In the genomic region with DNA sequence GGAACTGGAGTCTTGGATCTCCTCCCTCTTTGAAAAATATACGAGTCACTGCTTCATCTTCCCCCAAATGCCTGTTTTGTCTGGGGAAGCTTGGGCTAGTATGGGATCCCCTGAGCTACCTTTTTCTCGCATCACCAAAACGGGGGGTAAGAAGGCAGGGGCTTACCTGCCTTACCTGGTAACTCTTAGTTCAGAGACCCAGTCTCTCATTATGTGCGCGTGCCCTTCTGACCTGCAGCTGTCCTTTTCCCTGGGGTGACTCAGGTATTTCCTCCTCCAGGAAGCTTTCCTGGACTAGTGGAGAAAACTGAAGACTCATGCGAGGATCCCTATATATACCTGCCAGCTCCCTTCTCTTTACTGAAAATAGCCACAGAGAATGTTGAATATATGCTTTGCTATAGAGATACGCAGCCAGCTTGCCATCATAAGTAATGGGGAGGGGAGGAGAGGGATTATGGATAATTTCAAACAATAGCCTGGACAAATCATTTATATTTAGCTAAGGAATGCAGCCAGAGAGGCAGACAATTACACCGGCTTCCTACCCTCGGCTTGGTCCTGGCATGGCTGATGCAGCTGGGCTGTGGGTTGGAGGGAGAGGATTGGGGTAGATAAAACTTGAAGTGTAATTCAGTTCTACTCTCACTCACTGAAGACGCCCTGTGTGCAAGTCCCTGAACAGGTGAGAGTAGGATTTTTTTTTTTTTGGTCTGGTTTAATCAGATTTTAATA, we compare ENCODE assay signal across 8 cellular contexts. TPM values are rescaled to one million over a fixed set of nuclear protein-coding genes. Genes with fewer than 3 reads are reported as not detected.
A peak's percentile ranks its signal among the peaks of the same experiment; 100 is the strongest.
DNase-seq lines count a peak whose midpoint lies in the region; ATAC-seq and TF ChIP-seq lines count a peak whose summit lies in the region.

No MANE protein-coding gene starts in this region.

- ATAC-seq in heart right ventricle = no peak
- no peak for ATAC-seq in Right ventricle myocardium inferior
- no peak for ATAC-seq in aorta (ENCODE audit: low FRiP score)
- ATAC-seq in HG03571 (IDR thresholded peaks at IDR 0.05; ENCODE audit: unreplicated experiment) = no peak

- H3K9ac ChIP-seq in mucosa of rectum (ENCODE audit: low read depth in 1 of 2, low read length in 2 of 2) = peak overlapping the region in 1 of 2 donors; percentile 71

- H3K4me3 ChIP-seq in heart right ventricle (peak overlapping the region; percentile 74 to 98 (median 92)), cardiac fibroblast (replicated peaks in 1 of 2; ENCODE audit: low read depth in 2 of 2, low read length in 2 of 2) (peak overlapping the region; percentile 81 to 84), mucosa of rectum (ENCODE audit: low read length in 2 of 2) (peak overlapping the region; percentile 69 to 77), aorta (ENCODE audit: low read length in 2 of 2) (peak overlapping the region; percentile 74 to 98)

- peaks cover 3 to 79% (median 56%) of the 10 kb centered on the region in 9 donors for H3K4me1 ChIP-seq in heart right ventricle
- peaks cover 4 to 12% of the 10 kb centered on the region in 2 donors for H3K4me1 ChIP-seq in mucosa of rectum (ENCODE audit: control insufficient read depth in 2 of 2, insufficient read depth in 2 of 2, low read length in 2 of 2)
- peaks cover 0 to 3% of the 10 kb centered on the region in 2 donors for H3K4me1 ChIP-seq in aorta (ENCODE audit: control insufficient read depth in 1 of 2, insufficient read depth in 2 of 2, low read length in 2 of 2)

- TF ChIP-seq CTCF in heart right ventricle (IDR thresholded peaks at IDR 0.05) (no peak), cardiac fibroblast (IDR thresholded peaks at IDR 0.05; ENCODE audit: low read depth, low read length) (no peak)

- H3K9me3 ChIP-seq in heart right ventricle = no peaks in the 10 kb centered on the region
- H3K9me3 ChIP-seq in mucosa of rectum (ENCODE audit: control insufficient read depth in 2 of 2, low read length in 2 of 2) = no peaks in the 10 kb centered on the region
- no peaks in the 10 kb centered on the region for H3K9me3 ChIP-seq in aorta (ENCODE audit: control insufficient read depth, low read length)

- peaks cover 0 to 42% (median 0%) of the 10 kb centered on the region in 7 donors for H3K27me3 ChIP-seq in heart right ventricle
- no peaks in the 10 kb centered on the region for H3K27me3 ChIP-seq in mucosa of rectum (ENCODE audit: control insufficient read depth in 2 of 2, insufficient read depth in 2 of 2, low read length in 2 of 2)
- no peaks in the 10 kb centered on the region for H3K27me3 ChIP-seq in aorta (ENCODE audit: control insufficient read depth in 1 of 2, insufficient read depth in 2 of 2, low read length in 1 of 2)

- WGBS in heart right ventricle, 2 donors = 27 to 31% methylated on average over 10 of the region's 10 CpGs
- WGBS in aorta, 2 donors = 34 to 39% methylated on average over 10 of the region's 10 CpGs

- DNase-seq in heart right ventricle (no peak), Right ventricle myocardium inferior (ENCODE audit: missing footprints) (no peak), cardiac fibroblast (ENCODE audit: low read depth in 2 of 2) (no peak), aorta (no peak), D341Med (ENCODE audit: low spot score) (no peak), iPS-NIHi11 (ENCODE audit: low spot score) (no peak)

- peak overlapping the region in 9 of 10 donors; percentile 92 to 98 (median 96) for H3K27ac ChIP-seq in heart right ventricle
- H3K27ac ChIP-seq in mucosa of rectum (ENCODE audit: low read depth in 2 of 2, low read length in 2 of 2) = no peak overlapping the region
- H3K27ac ChIP-seq in aorta (ENCODE audit: low read depth in 1 of 2, low read length in 2 of 2) = no peak overlapping the region

- H3K36me3 ChIP-seq in heart right ventricle (no peaks in the 10 kb centered on the region), mucosa of rectum (ENCODE audit: control insufficient read depth in 2 of 2, insufficient read depth in 2 of 2, low read length in 2 of 2) (no peaks in the 10 kb centered on the region), aorta (ENCODE audit: control insufficient read depth in 1 of 2, insufficient read depth in 2 of 2, low read length in 1 of 2) (no peaks in the 10 kb centered on the region)

- intact Hi-C loops in heart right ventricle (cut with DNase I) (loop anchor here in 8 of 10 donors (2.0 to 10.0 kb wide), 6 partner anchors 19 to 124 kb away; no protein-coding TSS in a partner anchor), Right ventricle myocardium inferior (cut with DNase I) (no loop called here), aorta (cut with DNase I) (loop anchor here (5.0 kb wide), 2 partner anchors 44 to 124 kb away; no protein-coding TSS in a partner anchor)

RNA-seq across cellular contexts. Expression of a gene that starts 1.1 kb away (rescaled TPM):
- total RNA-seq in heart right ventricle (100 to 1,000 TPM; 105 to 401 (median 299) TPM), Right ventricle myocardium inferior (193 TPM), aorta (10 to 100 TPM; 43.5 to 50.6 TPM)
- polyA plus RNA-seq in heart right ventricle (10 to 100 TPM; 63.0 to 83.9 TPM), aorta (10 to 100 TPM in 1 of 2 donors, 1 to 10 TPM in 1; 7.1 to 27.4 TPM)

Comparison
In these comparisons a context has a peak if more than half of its experiments do, and no peak if none do; other contexts are left out.
1. H3K27ac ChIP-seq: peak in heart right ventricle (9 of 10); none in mucosa of rectum (0 of 2) and aorta (0 of 2).
2. Peak in every context shown above with its lines, with median percentiles within 50 percentile points of each other: H3K4me3 ChIP-seq.